16 cellular contexts compared by ENCODE assay signal in genomic region chr11:117993988-117994741, GRCh38. TPM values are rescaled to one million over a fixed set of nuclear protein-coding genes. Genes with fewer than 3 reads are reported as not detected.
DNase-seq lines count a peak whose midpoint lies in the region; ATAC-seq and TF ChIP-seq lines count a peak whose summit lies in the region.
"Had no signal": no experiment of that assay in that cellular context is flagged by ENCODE, and none has a peak within 500 bp of the region (broad histone marks: within the 10 kb centered on the region; RNA-seq: fewer than 3 reads in every experiment).

No MANE protein-coding gene starts in this region.

- H3K36me3 ChIP-seq in heart right ventricle, result peaks cover 0 to 100% (median 0%) of the 10 kb centered on the region in 9 donors
- peaks cover 0 to 100% (median 91%) of the 10 kb centered on the region in 6 donors for H3K36me3 ChIP-seq in spleen
- H3K36me3 ChIP-seq: uterus had no signal

- TF ChIP-seq CTCF in heart right ventricle (IDR thresholded peaks at IDR 0.05), result no peak
- TF ChIP-seq CTCF in spleen (IDR thresholded peaks at IDR 0.05 in 8 of 11, conservative IDR thresholded peaks at IDR 0.05 in 3 of 11), result no peak
- TF ChIP-seq CTCF in progenitor cell of endocrine pancreas (IDR thresholded peaks at IDR 0.05; ENCODE audit: unreplicated experiment), result no peak

- H3K4me3 Mint-ChIP-seq in activated T-cell treated with anti-CD3 and anti-CD28 coated beads, Interleukin-2, amount 50 U/mL, for 72 hours, result no peak overlapping the region
- H3K4me3 Mint-ChIP-seq in progenitor cell of endocrine pancreas (ENCODE audit: low read depth), result no peak overlapping the region
- H3K4me3 Mint-ChIP-seq: brain had no signal

- no peaks in the 10 kb centered on the region for H3K27me3 Mint-ChIP-seq in activated T-cell treated with anti-CD3 and anti-CD28 coated beads, Interleukin-2, amount 50 U/mL, for 72 hours (ENCODE audit: low read depth)
- H3K27me3 Mint-ChIP-seq in progenitor cell of endocrine pancreas, result peaks cover 17% of the 10 kb centered on the region

- peaks cover 41 to 66% of the 10 kb centered on the region in 2 donors for H3K36me3 Mint-ChIP-seq in activated T-cell treated with anti-CD3 and anti-CD28 coated beads, Interleukin-2, amount 50 U/mL, for 72 hours (ENCODE audit: insufficient read depth in 2 of 2)
- H3K36me3 Mint-ChIP-seq in progenitor cell of endocrine pancreas (ENCODE audit: insufficient read depth), result no peaks in the 10 kb centered on the region

- peaks cover 0 to 81% (median 0%) of the 10 kb centered on the region in 9 donors for H3K4me1 ChIP-seq in heart right ventricle
- peaks cover 15 to 100% (median 81%) of the 10 kb centered on the region in 6 donors for H3K4me1 ChIP-seq in spleen
- H3K4me1 ChIP-seq: uterus had no signal

- H3K9me3 Mint-ChIP-seq in activated T-cell treated with anti-CD3 and anti-CD28 coated beads, Interleukin-2, amount 50 U/mL, for 72 hours, result peaks cover 5 to 6% of the 10 kb centered on the region in 2 donors
- H3K9me3 Mint-ChIP-seq in progenitor cell of endocrine pancreas (ENCODE audit: low read depth), result no peaks in the 10 kb centered on the region

- H3K27ac Mint-ChIP-seq in activated T-cell treated with anti-CD3 and anti-CD28 coated beads, Interleukin-2, amount 50 U/mL, for 72 hours, result peak overlapping the region; percentile 12
- no peak overlapping the region for H3K27ac Mint-ChIP-seq in progenitor cell of endocrine pancreas
- H3K27ac Mint-ChIP-seq: brain had no signal

- WGBS in heart right ventricle, 2 donors, result 63 to 68% methylated on average over 9 of the region's 9 CpGs
- 53 to 63% (median 55%) methylated on average over 7 to 9 of the region's 9 CpGs for WGBS in spleen, 5 donors

- H3K4me1 Mint-ChIP-seq in activated T-cell treated with anti-CD3 and anti-CD28 coated beads, Interleukin-2, amount 50 U/mL, for 72 hours (ENCODE audit: low read depth), result peaks cover 89% of the 10 kb centered on the region
- H3K4me1 Mint-ChIP-seq in progenitor cell of endocrine pancreas (ENCODE audit: low read depth), result no peaks in the 10 kb centered on the region
- H3K4me1 Mint-ChIP-seq: brain had no signal

- H3K9me3 ChIP-seq in heart right ventricle (no peaks in the 10 kb centered on the region), spleen (no peaks in the 10 kb centered on the region)
- H3K9me3 ChIP-seq: uterus had no signal

- no peak for TF ChIP-seq POLR2A in spleen (IDR thresholded peaks at IDR 0.05)

- intact Hi-C loops in heart right ventricle (cut with DNase I), result no loop called here
- intact Hi-C loops in spleen (cut with DNase I; ENCODE audit: low total_unique reads), result no loop called here

- ATAC-seq in activated T-cell treated with anti-CD3 and anti-CD28 coated beads, Interleukin-2, amount 50 U/mL, for 72 hours (replicated peaks in 1 of 2), result no peak
- peak in 6 of 8 donors; percentile 45 to 70 (median 54) for ATAC-seq in heart right ventricle

- DNase-seq in activated T-cell treated with anti-CD3 and anti-CD28 coated beads, Interleukin-2, amount 50 U/mL, for 72 hours, result no peak
- DNase-seq in activated T-cell treated with anti-CD3 and anti-CD28 coated beads for 4 hours (no peak), SKM-1 treated with dmso at 0.1 percent for 144 hours (lab: John Stamatoyannopoulos, UW; ENCODE audit: unreplicated experiment) (peak; percentile 67), heart right ventricle (no peak), spleen (peak; percentile 72), progenitor cell of endocrine pancreas (ENCODE audit: low spot score, unreplicated experiment) (no peak), NCI-H1105 (lab: John Stamatoyannopoulos, UW) (no peak)
- no peak for DNase-seq in effector CD8-positive, alpha-beta T cell (lab: John Stamatoyannopoulos, UW)
- DNase-seq: activated CD8-positive, alpha-beta memory T cell treated with anti-CD3 and anti-CD28 coated beads, Interleukin-2, amount 50 U/mL, for 48 hours; NCI-H1092 treated with DMSO at 0.1 percent for 48 hours; stimulated activated CD4-positive, alpha-beta T cell treated with anti-CD3 and anti-CD28 coated beads, Interleukin-12 subunit alpha, Interleukin-12 subunit beta, amount 100 ng/mL, for 4 hours; T1000; uterus had no signal

- peak overlapping the region in 1 of 10 donors; percentile 55 for H3K27ac ChIP-seq in heart right ventricle
- peak overlapping the region in 4 of 8 donors; percentile 93 to 98 (median 97) for H3K27ac ChIP-seq in spleen
- H3K27ac ChIP-seq: HL-60, uterus had no signal

- H3K4me3 ChIP-seq in heart right ventricle (no peak overlapping the region), spleen (peak overlapping the region in 1 of 8 donors; percentile 87)
- H3K4me3 ChIP-seq: uterus had no signal

- H3K27me3 ChIP-seq in heart right ventricle (peaks cover 0 to 4% (median 0%) of the 10 kb centered on the region in 7 donors), spleen (replicated peaks in 1 of 7) (no peaks in the 10 kb centered on the region)
- H3K27me3 ChIP-seq: uterus had no signal

RNA-seq across cellular contexts. Expression of gene IL10RA, which starts 8.0 kb away (rescaled TPM):
- 100 to 1,000 TPM in 1 of 2 donors, 10 to 100 TPM in 1; 79.6 to 123 TPM for total RNA-seq in activated T-cell treated with anti-CD3 and anti-CD28 coated beads, Interleukin-2, amount 50 U/mL, for 72 hours
- total RNA-seq in heart right ventricle (10 to 100 TPM in 2 of 10 donors, 1 to 10 TPM in 8; 2.5 to 29.9 (median 3.8) TPM), spleen (100 to 1,000 TPM; 114 to 239 (median 171) TPM), progenitor cell of endocrine pancreas (0.62 and 0.72 TPM in 2 replicates)
- polyA plus RNA-seq in heart right ventricle (1 to 10 TPM; 2.0 to 4.0 TPM), spleen (10 to 100 TPM; 32.9 to 39.4 (median 38.3) TPM)
- polyA plus RNA-seq: AG04450 had no signal

Comparison
In these comparisons a context has a peak if more than half of its experiments do, and no peak if none do; other contexts are left out.
1. ATAC-seq: peak in heart right ventricle (6 of 8); none in activated T-cell treated with anti-CD3 and anti-CD28 coated beads, Interleukin-2, amount 50 U/mL, for 72 hours (0 of 2).
2. DNase-seq: peak in SKM-1 treated with dmso at 0.1 percent for 144 hours (single experiment) and spleen (single experiment); none in activated T-cell treated with anti-CD3 and anti-CD28 coated beads, Interleukin-2, amount 50 U/mL, for 72 hours (0 of 2), activated T-cell treated with anti-CD3 and anti-CD28 coated beads for 4 hours (single experiment), heart right ventricle (0 of 2), progenitor cell of endocrine pancreas (single experiment), NCI-H1105 (single experiment) and effector CD8-positive, alpha-beta T cell (single experiment).